In the genomic region with DNA sequence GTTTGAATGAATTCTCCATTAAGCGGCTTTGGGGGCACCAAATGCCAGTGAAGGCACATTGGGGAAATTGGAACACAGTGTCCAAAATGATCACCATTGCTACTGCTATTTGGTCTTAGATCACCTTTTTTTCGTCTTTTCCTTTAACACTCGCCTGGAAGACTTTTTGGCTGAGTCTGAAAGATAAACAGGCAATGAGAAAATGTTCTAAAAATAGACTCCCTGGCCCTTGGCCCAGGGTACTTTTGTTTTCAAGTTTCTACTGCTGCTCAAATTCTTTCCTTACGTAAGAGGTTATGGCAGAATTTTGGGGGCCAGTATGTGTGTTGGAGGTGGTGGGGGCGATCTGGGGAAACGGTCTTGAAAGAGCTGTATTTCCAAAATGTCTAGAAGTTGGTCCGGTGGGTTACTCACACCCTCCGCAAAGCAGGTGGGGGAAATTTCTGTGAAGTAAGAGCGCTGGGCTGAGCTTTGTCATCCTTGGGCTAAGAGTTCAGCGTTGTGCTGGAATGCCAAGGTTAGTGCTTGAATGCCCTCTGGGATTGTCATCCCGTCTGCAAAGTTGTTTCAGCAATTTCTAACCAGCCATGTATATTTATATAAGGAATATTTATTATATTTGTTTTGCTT, we compare ENCODE assay signal across 1 cellular context.
TF ChIP-seq lines count a peak whose summit lies in the region.

No MANE protein-coding gene starts in this region.

TF ChIP-seq in GM23338, 12 proteins besides CTCF, POLR2A, EP300 and RAD21 (continued from another document):
- TF ChIP-seq ZNF462 (CRISPR knock-in tag; IDR thresholded peaks at IDR 0.05) (no peak), CREB1 (CRISPR knock-in tag; IDR thresholded peaks at IDR 0.05; ENCODE audit: low read depth) (no peak), ZNF331 (CRISPR knock-in tag; IDR thresholded peaks at IDR 0.05; ENCODE audit: low read depth) (no peak), EZH2phosphoT487 (IDR thresholded peaks at IDR 0.05; ENCODE audit: unreplicated experiment) (no peak), EZH2 (IDR thresholded peaks at IDR 0.05; ENCODE audit: low read depth, unreplicated experiment) (no peak), JUNB (IDR thresholded peaks at IDR 0.05; ENCODE audit: unreplicated experiment) (no peak), POLR2AphosphoS5 (IDR thresholded peaks at IDR 0.05; ENCODE audit: low read depth) (no peak)
